In the genomic region with DNA sequence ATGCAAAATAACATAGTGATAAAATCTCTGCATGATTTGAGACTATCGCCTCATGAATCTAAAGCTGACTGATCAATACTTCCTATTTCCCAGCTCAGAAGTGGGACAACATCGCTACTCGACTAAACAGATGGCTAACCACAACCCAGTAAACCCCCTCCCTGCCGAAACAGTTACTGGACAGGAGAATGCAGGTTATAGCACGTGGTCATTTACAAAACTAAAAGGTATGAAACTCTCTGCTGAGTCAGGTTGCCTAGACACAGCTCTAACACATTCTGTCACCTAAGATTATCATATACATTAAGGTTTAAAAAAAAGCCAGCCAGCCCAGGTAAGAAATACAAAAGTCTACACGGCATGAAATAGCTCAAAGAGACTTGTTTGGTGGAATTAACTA, we compare ENCODE assay signal across 19 cellular contexts.
DNase-seq lines count a peak whose midpoint lies in the region; ATAC-seq and TF ChIP-seq lines count a peak whose summit lies in the region.
"Had no signal": no experiment of that assay in that cellular context is flagged by ENCODE, and none has a peak within 500 bp of the region (broad histone marks: within the 10 kb centered on the region; RNA-seq: fewer than 3 reads in every experiment).

No MANE protein-coding gene starts in this region.

- H3K27me3 Mint-ChIP-seq in MCF 10A (ENCODE audit: insufficient read depth, unreplicated experiment) (no peaks in the 10 kb centered on the region), nephron (ENCODE audit: low read depth) (no peaks in the 10 kb centered on the region)
- H3K27me3 Mint-ChIP-seq: activated CD8-positive, alpha-beta memory T cell treated with anti-CD3 and anti-CD28 coated beads, Interleukin-2, amount 10 ng/mL, durations not matched to agents 7 days and 5 days had no signal

- H3K36me3 Mint-ChIP-seq in MCF 10A (ENCODE audit: insufficient read depth, unreplicated experiment) (peaks cover 35% of the 10 kb centered on the region), nephron (ENCODE audit: low read depth) (peaks cover 24% of the 10 kb centered on the region)
- H3K36me3 Mint-ChIP-seq: activated CD8-positive, alpha-beta memory T cell treated with anti-CD3 and anti-CD28 coated beads, Interleukin-2, amount 10 ng/mL, durations not matched to agents 7 days and 5 days had no signal

- H3K27ac ChIP-seq in breast epithelium (no peak overlapping the region), epithelial cell of prostate (no peak overlapping the region), caudate nucleus (ENCODE audit: low read depth, low read length) (no peak overlapping the region), upper lobe of left lung (peak overlapping the region in 1 of 4 donors; percentile 58)
- H3K27ac ChIP-seq: SK-N-MC had no signal

- no peaks in the 10 kb centered on the region for H3K4me1 ChIP-seq in breast epithelium
- H3K4me1 ChIP-seq in upper lobe of left lung: peaks cover 29 to 55% (median 48%) of the 10 kb centered on the region in 4 donors

- TF ChIP-seq CTCF in MCF 10A (IDR thresholded peaks at IDR 0.05; ENCODE audit: unreplicated experiment) (no peak), breast epithelium (IDR thresholded peaks at IDR 0.05) (no peak), nephron (IDR thresholded peaks at IDR 0.05; ENCODE audit: unreplicated experiment in 3 of 3) (no peak), upper lobe of left lung (IDR thresholded peaks at IDR 0.05) (no peak)

- H3K4me1 Mint-ChIP-seq in MCF 10A (ENCODE audit: insufficient read depth, unreplicated experiment) (peaks cover 34% of the 10 kb centered on the region), nephron (peaks cover 62% of the 10 kb centered on the region)
- H3K4me1 Mint-ChIP-seq: activated CD8-positive, alpha-beta memory T cell treated with anti-CD3 and anti-CD28 coated beads, Interleukin-2, amount 10 ng/mL, durations not matched to agents 7 days and 5 days; B cell had no signal

- peak; percentile 13 for DNase-seq in MCF 10A (ENCODE audit: unreplicated experiment)
- DNase-seq in breast epithelium (ENCODE audit: low spot score in 2 of 2): no peak
- DNase-seq in epithelial cell of prostate (ENCODE audit: low read depth, low spot score): peak; percentile 67
- DNase-seq in caudate nucleus (lab: John Stamatoyannopoulos, UW): no peak
- no peak for DNase-seq in left lobe of liver (ENCODE audit: low spot score)
- no peak for DNase-seq in upper lobe of left lung
- DNase-seq: 8988T; activated CD8-positive, alpha-beta memory T cell treated with anti-CD3 and anti-CD28 coated beads, Interleukin-2, amount 10 ng/mL, durations not matched to agents 7 days and 5 days; Calu3; NCI-H1694; NCI-H748 treated with DMSO at 0.1 percent for 48 hours; PC-3; stimulated activated CD4-positive, alpha-beta T cell treated with anti-CD3 and anti-CD28 coated beads, Interleukin-2, amount 100 ng/mL, for 48 hours had no signal

- BruUV-seq in MCF 10A (replicated peaks; lab: Mats Ljungman, UMichigan): no TSS peak

- TF ChIP-seq POLR2A in breast epithelium (IDR thresholded peaks at IDR 0.05): no peak
- no peak for TF ChIP-seq POLR2A in upper lobe of left lung (IDR thresholded peaks at IDR 0.05)

- WGBS in upper lobe of left lung, 2 donors: 55 to 66% methylated on average over 6 of the region's 6 CpGs

- H3K9me3 Mint-ChIP-seq in MCF 10A (ENCODE audit: unreplicated experiment): no peaks in the 10 kb centered on the region
- H3K9me3 Mint-ChIP-seq in nephron: no peaks in the 10 kb centered on the region
- H3K9me3 Mint-ChIP-seq: activated T-helper 2 cell treated with anti-CD3 and anti-CD28 coated beads, Interferon-gamma antibody, Interleukin-2, Interleukin-4, amounts not matched to agents 10 μg/mL and 5 μg/mL and 100 μg/mL, durations not matched to agents 14 hours and 24 hours and 36 hours had no signal

- H3K4me3 ChIP-seq in breast epithelium (no peak overlapping the region), upper lobe of left lung (no peak overlapping the region)
- H3K4me3 ChIP-seq: ovary, SK-N-MC had no signal

- H3K27ac Mint-ChIP-seq in MCF 10A (ENCODE audit: low read depth, unreplicated experiment): peak overlapping the region; percentile 27
- peak overlapping the region; percentile 50 to 75 (median 53) for H3K27ac Mint-ChIP-seq in nephron
- H3K27ac Mint-ChIP-seq: activated CD8-positive, alpha-beta memory T cell treated with anti-CD3 and anti-CD28 coated beads, Interleukin-2, amount 10 ng/mL, durations not matched to agents 7 days and 5 days; activated T-helper 2 cell treated with anti-CD3 and anti-CD28 coated beads, Interferon-gamma antibody, Interleukin-2, Interleukin-4, amounts not matched to agents 10 μg/mL and 5 μg/mL and 100 μg/mL, durations not matched to agents 14 hours and 24 hours and 36 hours; B cell had no signal

- CTCF ChIA-PET in MCF 10A (lab: Yijun Ruan, JAX): interaction anchor here (0.9 kb wide), 1 partner anchor 49 kb away, joined by 6 read pairs; no protein-coding TSS in a partner anchor

- ATAC-seq in GM21515 (IDR thresholded peaks at IDR 0.05; ENCODE audit: unreplicated experiment): no peak
- no peak for ATAC-seq in left lobe of liver
- ATAC-seq in upper lobe of left lung (ENCODE audit: low FRiP score in 2 of 2): no peak
- ATAC-seq: activated CD8-positive, alpha-beta memory T cell treated with anti-CD3 and anti-CD28 coated beads, Interleukin-2, amount 10 ng/mL, durations not matched to agents 7 days and 5 days; PC-3 had no signal

- POLR2A ChIA-PET in MCF 10A (lab: Yijun Ruan, JAX): interaction anchor here (0.5 to 1.3 kb wide), 8 partner anchors 8 to 647 kb away, joined by 3 to 8 read pairs (median 3); partner anchors contain the start of gene NKX1-2

- no peaks in the 10 kb centered on the region for H3K27me3 ChIP-seq in breast epithelium
- H3K27me3 ChIP-seq in upper lobe of left lung: no peaks in the 10 kb centered on the region
- H3K27me3 ChIP-seq: ovary had no signal

- no peaks in the 10 kb centered on the region for H3K36me3 ChIP-seq in breast epithelium
- peaks cover 0 to 5% (median 2%) of the 10 kb centered on the region in 4 donors for H3K36me3 ChIP-seq in upper lobe of left lung
- H3K36me3 ChIP-seq: ovary had no signal

- no peaks in the 10 kb centered on the region for H3K9me3 ChIP-seq in breast epithelium
- H3K9me3 ChIP-seq in upper lobe of left lung: no peaks in the 10 kb centered on the region
- H3K9me3 ChIP-seq: ovary had no signal

- intact Hi-C loops in MCF 10A (cut with micrococcal nuclease): no loop called here
- intact Hi-C loops in breast epithelium (cut with DNase I; ENCODE audit: low total_unique reads): no loop called here

- H3K4me3 Mint-ChIP-seq in MCF 10A (ENCODE audit: unreplicated experiment) (no peak overlapping the region), nephron (peak overlapping the region in 1 of 3 experiments; percentile 29)
- H3K4me3 Mint-ChIP-seq: activated CD8-positive, alpha-beta memory T cell treated with anti-CD3 and anti-CD28 coated beads, Interleukin-2, amount 10 ng/mL, durations not matched to agents 7 days and 5 days; B cell had no signal

- TF ChIP-seq EP300 in upper lobe of left lung (IDR thresholded peaks at IDR 0.05): no peak

Comparison
In these comparisons a context has a peak if more than half of its experiments do, and no peak if none do; other contexts are left out.
1. DNase-seq: peak in MCF 10A (single experiment) and epithelial cell of prostate (single experiment); none in breast epithelium (0 of 2), caudate nucleus (0 of 61), left lobe of liver (single experiment) and upper lobe of left lung (0 of 2).